14 cellular contexts compared by ENCODE assay signal in genomic region chr14:91112172-91112571, GRCh38. TPM values are rescaled to one million over a fixed set of nuclear protein-coding genes. Genes with fewer than 3 reads are reported as not detected.
DNase-seq lines count a peak whose midpoint lies in the region; ATAC-seq, FAIRE-seq and TF ChIP-seq lines count a peak whose summit lies in the region.
"Had no signal": no experiment of that assay in that cellular context is flagged by ENCODE, and none has a peak within 500 bp of the region (broad histone marks: within the 10 kb centered on the region; RNA-seq: fewer than 3 reads in every experiment).

No MANE protein-coding gene starts in this region.

- POLR2A ChIA-PET in HepG2 (lab: Yijun Ruan, JAX) = no interaction called here

- in situ Hi-C loops in HepG2 (cut with HindIII; ENCODE audit: extremely low pct_ligation_motif_present, low pct_unique_long_range_greater_than_20kb) = no loop called here

- no peaks in the 10 kb centered on the region for H3K27me3 Mint-ChIP-seq in CD4-positive, CD25-positive, alpha-beta regulatory T cell
- H3K27me3 Mint-ChIP-seq in GM23338 (ENCODE audit: insufficient read depth, low read depth, poor library complexity) (peaks cover 17% of the 10 kb centered on the region), T-helper 17 cell (no peaks in the 10 kb centered on the region), mesothelial cell of epicardium (ENCODE audit: low read depth) (no peaks in the 10 kb centered on the region)

- WGBS in HepG2 (ENCODE audit: low lambda C conversion rate) = 98% methylated on average over 6 of the region's 6 CpGs

- peaks cover 12% of the 10 kb centered on the region; the same call in 1 of the 2 replicates for H3K79me2 ChIP-seq in GM23338 (replicated peaks; ENCODE audit: insufficient read depth)
- peaks cover 30% of the 10 kb centered on the region for H3K79me2 ChIP-seq in Karpas-422 (ENCODE audit: low read length)
- H3K79me2 ChIP-seq in HepG2 (ENCODE audit: insufficient read depth, low read length) = peaks cover 14% of the 10 kb centered on the region

- no peak overlapping the region for H3K4me3 ChIP-seq in CD4-positive, CD25-positive, alpha-beta regulatory T cell (ENCODE audit: low read depth, low read length)
- no peak overlapping the region for H3K4me3 ChIP-seq in GM23338
- no peak overlapping the region for H3K4me3 ChIP-seq in Karpas-422 (ENCODE audit: low read length)
- no peak overlapping the region for H3K4me3 ChIP-seq in HepG2 (replicated peaks in 1 of 3; ENCODE audit: insufficient read depth in 1 of 3, low read depth in 2 of 3, low read length in 3 of 3)

- no peak for TF ChIP-seq CTCF in GM23338 (conservative IDR thresholded peaks at IDR 0.05; ENCODE audit: low read depth in 2 of 2)
- no peak for TF ChIP-seq CTCF in mesothelial cell of epicardium (IDR thresholded peaks at IDR 0.05; ENCODE audit: unreplicated experiment)
- no peak for TF ChIP-seq CTCF in HepG2 (CRISPR knock-in tag; IDR thresholded peaks at IDR 0.05)

- TF ChIP-seq POLR2A in HepG2 (IDR thresholded peaks at IDR 0.05; ENCODE audit: insufficient read depth in 1 of 2, low read depth in 2 of 2, low read length in 2 of 2) = no peak

- H3K9ac ChIP-seq in Karpas-422 (ENCODE audit: low read length) = no peak overlapping the region
- no peak overlapping the region for H3K9ac ChIP-seq in HepG2 (ENCODE audit: insufficient read depth, low read depth, low read length)

- H3K4me2 ChIP-seq in GM23338 (no peak overlapping the region), Karpas-422 (ENCODE audit: low read depth, low read length, poor library complexity, severe bottlenecking) (no peak overlapping the region), HepG2 (ENCODE audit: low read depth, low read length) (no peak overlapping the region)

- no peak for TF ChIP-seq RAD21 in HepG2 (CRISPR knock-in tag; IDR thresholded peaks at IDR 0.05)

- H2AFZ ChIP-seq in GM23338 (no peak overlapping the region), Karpas-422 (ENCODE audit: low read length) (no peak overlapping the region), HepG2 (ENCODE audit: low read length) (no peak overlapping the region)

- peaks cover 0 to 4% (median 0%) of the 10 kb centered on the region in 7 donors for H3K9me3 Mint-ChIP-seq in CD4-positive, CD25-positive, alpha-beta regulatory T cell
- H3K9me3 Mint-ChIP-seq in GM23338 = no peaks in the 10 kb centered on the region
- no peaks in the 10 kb centered on the region for H3K9me3 Mint-ChIP-seq in mesothelial cell of epicardium

- H4K20me1 ChIP-seq in GM23338 (replicated peaks; ENCODE audit: insufficient read depth) (no peaks in the 10 kb centered on the region), Karpas-422 (ENCODE audit: insufficient read depth, low read depth, low read length) (no peaks in the 10 kb centered on the region), HepG2 (ENCODE audit: insufficient read depth, low read length) (no peaks in the 10 kb centered on the region)

- peaks cover 73% of the 10 kb centered on the region for H3K4me1 ChIP-seq in CD4-positive, CD25-positive, alpha-beta regulatory T cell (ENCODE audit: control insufficient read depth, insufficient read depth, low read length, poor library complexity, severe bottlenecking)
- peaks cover 35% of the 10 kb centered on the region for H3K4me1 ChIP-seq in GM23338 (ENCODE audit: insufficient read depth)
- peaks cover 23% of the 10 kb centered on the region for H3K4me1 ChIP-seq in Karpas-422 (ENCODE audit: low read length)
- peaks cover 45% of the 10 kb centered on the region for H3K4me1 ChIP-seq in HepG2 (ENCODE audit: insufficient read depth, low read length)

- no peak for FAIRE-seq in HepG2 (lab: Jason Lieb, UNC)
- FAIRE-seq: H54, keratinocyte had no signal

- no peak overlapping the region for H3K27ac ChIP-seq in CD4-positive, CD25-positive, alpha-beta regulatory T cell (ENCODE audit: insufficient read depth, low read length, poor library complexity, severe bottlenecking)
- H3K27ac ChIP-seq in GM23338 (ENCODE audit: low read depth) (no peak overlapping the region), Karpas-422 (ENCODE audit: low read length) (no peak overlapping the region), HepG2 (ENCODE audit: extremely low read length, insufficient read depth, low read length) (no peak overlapping the region)
- H3K27ac ChIP-seq: brain microvascular endothelial cell had no signal

- 0 out of 2 replicates have a peak, but pooled peaks cover 5% of the 10 kb centered on the region for H3K9me2 ChIP-seq in GM23338 (ENCODE audit: insufficient read depth)
- no peaks in the 10 kb centered on the region for H3K9me2 ChIP-seq in Karpas-422 (replicated peaks; ENCODE audit: insufficient read depth, low read length)

- no peak for ATAC-seq in CD4-positive, CD25-positive, alpha-beta regulatory T cell (ENCODE audit: low read depth in 2 of 2)
- ATAC-seq in GM23338 (no peak), T-helper 17 cell (no peak), HepG2 (no peak)

- no peaks in the 10 kb centered on the region for H3K9me3 ChIP-seq in CD4-positive, CD25-positive, alpha-beta regulatory T cell (ENCODE audit: control insufficient read depth in 2 of 2, low read length in 2 of 2)
- H3K9me3 ChIP-seq in T-helper 17 cell (ENCODE audit: control insufficient read depth, low read length, poor library complexity, severe bottlenecking) (no peaks in the 10 kb centered on the region), Karpas-422 (ENCODE audit: low read length) (no peaks in the 10 kb centered on the region), HepG2 (ENCODE audit: low read length) (no peaks in the 10 kb centered on the region)

- BruUV-seq in HepG2 (replicated peaks; lab: Mats Ljungman, UMichigan) = no TSS peak

- intact Hi-C loops in HepG2 (cut with micrococcal nuclease; ENCODE audit: unreplicated experiment) = no loop called here

- H3K36me3 Mint-ChIP-seq in CD4-positive, CD25-positive, alpha-beta regulatory T cell = peaks cover 4% of the 10 kb centered on the region
- H3K36me3 Mint-ChIP-seq in GM23338 (ENCODE audit: low read depth) (peaks cover 10% of the 10 kb centered on the region), T-helper 17 cell (ENCODE audit: low read depth) (peaks cover 2% of the 10 kb centered on the region), mesothelial cell of epicardium (peaks cover 1% of the 10 kb centered on the region)

- H3K36me3 ChIP-seq in CD4-positive, CD25-positive, alpha-beta regulatory T cell (ENCODE audit: control insufficient read depth, insufficient read depth, low read length) = no peaks in the 10 kb centered on the region
- H3K36me3 ChIP-seq in GM23338 (ENCODE audit: insufficient read depth) (no peaks in the 10 kb centered on the region), Karpas-422 (ENCODE audit: insufficient read depth, low read length) (0 out of 2 replicates have a peak, but pooled peaks cover 7% of the 10 kb centered on the region), HepG2 (replicated peaks in 1 of 2; ENCODE audit: control insufficient read depth in 1 of 2, insufficient read depth in 2 of 2, low read length in 2 of 2) (no peaks in the 10 kb centered on the region)
- H3K36me3 ChIP-seq: brain microvascular endothelial cell had no signal

- H3K27me3 ChIP-seq in CD4-positive, CD25-positive, alpha-beta regulatory T cell (ENCODE audit: control insufficient read depth, insufficient read depth, low read length) = no peaks in the 10 kb centered on the region
- no peaks in the 10 kb centered on the region for H3K27me3 ChIP-seq in GM23338 (ENCODE audit: insufficient read depth)
- H3K27me3 ChIP-seq in Karpas-422 (ENCODE audit: low read length) = no peaks in the 10 kb centered on the region; the same call in 1 of the 2 replicates
- H3K27me3 ChIP-seq in HepG2 (ENCODE audit: control insufficient read depth in 1 of 2, insufficient read depth in 2 of 2, low read length in 2 of 2) = no peaks in the 10 kb centered on the region; a peak in 1 of 5 replicates
- H3K27me3 ChIP-seq: brain microvascular endothelial cell had no signal

- peaks cover 34 to 82% (median 51%) of the 10 kb centered on the region in 4 donors for H3K4me1 Mint-ChIP-seq in CD4-positive, CD25-positive, alpha-beta regulatory T cell
- H3K4me1 Mint-ChIP-seq in GM23338 (peaks cover 46% of the 10 kb centered on the region), T-helper 17 cell (peaks cover 53% of the 10 kb centered on the region), mesothelial cell of epicardium (peaks cover 48% of the 10 kb centered on the region)

- H3K27ac Mint-ChIP-seq in CD4-positive, CD25-positive, alpha-beta regulatory T cell = peak overlapping the region; percentile 86 to 88 (median 88)
- H3K27ac Mint-ChIP-seq in GM23338 (no peak overlapping the region), T-helper 17 cell (peak overlapping the region; percentile 98), mesothelial cell of epicardium (peak overlapping the region; percentile 41)

- H3F3A ChIP-seq in GM23338 (replicated peaks; ENCODE audit: low read depth) = peaks cover 7% of the 10 kb centered on the region

- CTCF ChIA-PET in HepG2 (lab: Yijun Ruan, JAX; ENCODE audit: low intra/inter-chr PET ratio, low total read pairs) = no interaction called here

- DNase-seq in CD4-positive, CD25-positive, alpha-beta regulatory T cell = no peak
- DNase-seq in GM23338 (ENCODE audit: low spot score) = no peak
- DNase-seq in T-helper 17 cell = no peak
- no peak for DNase-seq in mesothelial cell of epicardium (ENCODE audit: low spot score in 2 of 2, unreplicated experiment in 2 of 2)
- DNase-seq in Karpas-422 = no peak
- no peak for DNase-seq in GM19238 (ENCODE audit: insufficient read length, low spot score)
- DNase-seq in HepG2 (ENCODE audit: low spot score) = no peak
- no peak for DNase-seq in foreskin melanocyte
- DNase-seq: brain microvascular endothelial cell, GDM1, MM.1S, NCI-H226 had no signal

- TF ChIP-seq EP300 in HepG2 (IDR thresholded peaks at IDR 0.05; ENCODE audit: low read depth in 2 of 2, low read length in 2 of 2) (no peak), HepG2 (CRISPR knock-in tag; IDR thresholded peaks at IDR 0.05; ENCODE audit: borderline replicate concordance) (no peak)

- peak overlapping the region; percentile 43 to 74 (median 66) for H3K4me3 Mint-ChIP-seq in CD4-positive, CD25-positive, alpha-beta regulatory T cell
- H3K4me3 Mint-ChIP-seq in GM23338 = peak overlapping the region; percentile 17; the same call in 1 of the 3 replicates
- H3K4me3 Mint-ChIP-seq in T-helper 17 cell = no peak overlapping the region
- no peak overlapping the region for H3K4me3 Mint-ChIP-seq in mesothelial cell of epicardium

RNA-seq across cellular contexts. Expression of gene DGLUCY, which starts 1.7 kb away (rescaled TPM):
- 120 TPM for total RNA-seq in CD4-positive, CD25-positive, alpha-beta regulatory T cell
- 10 to 100 TPM; 45.2 to 62.7 (median 56.9) TPM for polyA plus RNA-seq in CD4-positive, CD25-positive, alpha-beta regulatory T cell
- total RNA-seq in GM23338 (2014; rRNA removed; shearing (Covaris generic)) = 26.2 and 31.6 TPM in 2 replicates
- polyA plus RNA-seq in GM23338 (2016; fragmentation: Nextera tagmentation; extraction: Ambion mirVana) = 14.0 and 14.6 TPM in 2 replicates
- 10 to 100 TPM; 81.7 to 86.0 TPM for total RNA-seq in T-helper 17 cell
- 59.2 to 64.1 TPM (median 62.8 TPM) in 3 replicates for total RNA-seq in mesothelial cell of epicardium
- total RNA-seq in Karpas-422 (2014; rRNA removed; shearing (Covaris generic); ENCODE audit: low replicate concordance) = 90.0 and 99.9 TPM in 2 replicates
- 16.6 and 36.3 TPM in 2 replicates for total RNA-seq in HepG2 (2016; rRNA removed; fragmentation: Illumina TruSeq; extraction: Trizol)
- total RNA-seq in HepG2 (2016; cell fraction: cytosol; rRNA removed; fragmentation: Illumina TruSeq; extraction: Trizol; ENCODE audit: low read depth) = 7.4 and 10.5 TPM in 2 replicates
- total RNA-seq in HepG2 (2016; cell fraction: insoluble cytoplasmic fraction; rRNA removed; fragmentation: Illumina TruSeq; extraction: Trizol) = 19.2 and 33.7 TPM in 2 replicates
- 13.9 and 17.2 TPM in 2 replicates for total RNA-seq in HepG2 (2016; cell fraction: membrane; rRNA removed; fragmentation: Illumina TruSeq; extraction: Trizol)
- total RNA-seq in HepG2 (2016; cell fraction: nucleus; rRNA removed; fragmentation: Illumina TruSeq; extraction: Trizol) = 41.0 and 53.4 TPM in 2 replicates
- 14.8 and 18.8 TPM in 2 replicates for polyA plus RNA-seq in HepG2 (2011; rRNA removed)
- 10.0 and 10.9 TPM in 2 replicates for polyA plus RNA-seq in HepG2 (2011; cell fraction: cytosol; rRNA removed)
- 69.0 and 79.9 TPM in 2 replicates for polyA plus RNA-seq in HepG2 (2011; cell fraction: nucleus; rRNA removed)
- polyA plus RNA-seq in HepG2 (2012) = 14.0 and 15.8 TPM in 2 replicates
- polyA plus RNA-seq in HepG2 (2016; cell fraction: cytosol; fragmentation: Illumina TruSeq; extraction: Trizol; ENCODE audit: low read depth) = 7.4 and 8.4 TPM in 2 replicates
- 12.6 and 15.7 TPM in 2 replicates for polyA plus RNA-seq in HepG2 (2016; cell fraction: insoluble cytoplasmic fraction; fragmentation: Illumina TruSeq; extraction: Trizol; ENCODE audit: low read depth)
- polyA plus RNA-seq in HepG2 (2016; cell fraction: membrane; fragmentation: Illumina TruSeq; extraction: Trizol; ENCODE audit: low read depth) = 11.4 and 11.6 TPM in 2 replicates
- polyA plus RNA-seq in HepG2 (2016; cell fraction: nucleus; fragmentation: Illumina TruSeq; extraction: Trizol; ENCODE audit: insufficient read depth, low read depth) = 45.5 and 47.0 TPM in 2 replicates
- polyA minus RNA-seq in HepG2 (2011; rRNA and poly(A)+ RNA removed; ENCODE audit: low replicate concordance) = 6.1 and 32.7 TPM in 2 replicates
- polyA minus RNA-seq in HepG2 (2011; cell fraction: cytosol; rRNA and poly(A)+ RNA removed) = 9.4 and 9.6 TPM in 2 replicates
- 44.3 and 59.9 TPM in 2 replicates for polyA minus RNA-seq in HepG2 (2011; cell fraction: nucleus; rRNA and poly(A)+ RNA removed)

RNA-seq across cellular contexts. Expression of gene RPS6KA5, which starts 51.7 kb away (rescaled TPM):
- 38.2 TPM for total RNA-seq in CD4-positive, CD25-positive, alpha-beta regulatory T cell
- 10 to 100 TPM; 20.9 to 29.1 (median 24.6) TPM for polyA plus RNA-seq in CD4-positive, CD25-positive, alpha-beta regulatory T cell
- total RNA-seq in GM23338 (2014; rRNA removed; shearing (Covaris generic)) = 2.0 and 2.1 TPM in 2 replicates
- polyA plus RNA-seq in GM23338 (2016; fragmentation: Nextera tagmentation; extraction: Ambion mirVana) (2.1 and 2.4 TPM in 2 replicates), HepG2 (2011; rRNA removed) (0.40 and 0.50 TPM in 2 replicates)
- total RNA-seq in T-helper 17 cell (10 to 100 TPM; 35.4 to 42.0 TPM), mesothelial cell of epicardium (11.0 to 12.8 TPM (median 11.8 TPM) in 3 replicates), HepG2 (2016; rRNA removed; fragmentation: Illumina TruSeq; extraction: Trizol) (0.58 and 0.65 TPM in 2 replicates)
- 5.5 and 7.8 TPM in 2 replicates for total RNA-seq in Karpas-422 (2014; rRNA removed; shearing (Covaris generic); ENCODE audit: low replicate concordance)
- 0.10 and 0.44 TPM in 2 replicates for total RNA-seq in HepG2 (2016; cell fraction: cytosol; rRNA removed; fragmentation: Illumina TruSeq; extraction: Trizol; ENCODE audit: low read depth)
- 0.59 and 0.67 TPM in 2 replicates for total RNA-seq in HepG2 (2016; cell fraction: insoluble cytoplasmic fraction; rRNA removed; fragmentation: Illumina TruSeq; extraction: Trizol)
- total RNA-seq in HepG2 (2016; cell fraction: membrane; rRNA removed; fragmentation: Illumina TruSeq; extraction: Trizol) = 0.21 and 0.25 TPM in 2 replicates
- total RNA-seq in HepG2 (2016; cell fraction: nucleus; rRNA removed; fragmentation: Illumina TruSeq; extraction: Trizol) = 0.81 and 0.84 TPM in 2 replicates
- 0.27 and 0.42 TPM in 2 replicates for polyA plus RNA-seq in HepG2 (2011; cell fraction: cytosol; rRNA removed)
- 0.43 and 0.88 TPM in 2 replicates for polyA plus RNA-seq in HepG2 (2011; cell fraction: nucleus; rRNA removed)
- polyA plus RNA-seq in HepG2 (2012) = 1.2 and 1.7 TPM in 2 replicates
- polyA plus RNA-seq in HepG2 (2016; cell fraction: cytosol; fragmentation: Illumina TruSeq; extraction: Trizol; ENCODE audit: low read depth) = under 0.01 and 0.05 TPM in 2 replicates
- polyA plus RNA-seq in HepG2 (2016; cell fraction: insoluble cytoplasmic fraction; fragmentation: Illumina TruSeq; extraction: Trizol; ENCODE audit: low read depth) = 0.30 and 0.43 TPM in 2 replicates
- polyA plus RNA-seq in HepG2 (2016; cell fraction: membrane; fragmentation: Illumina TruSeq; extraction: Trizol; ENCODE audit: low read depth) = 0.03 and 0.06 TPM in 2 replicates
- 0.30 and 0.45 TPM in 2 replicates for polyA plus RNA-seq in HepG2 (2016; cell fraction: nucleus; fragmentation: Illumina TruSeq; extraction: Trizol; ENCODE audit: insufficient read depth, low read depth)
- 0.44 and 8.9 TPM in 2 replicates for polyA minus RNA-seq in HepG2 (2011; rRNA and poly(A)+ RNA removed; ENCODE audit: low replicate concordance)
- polyA minus RNA-seq in HepG2 (2011; cell fraction: cytosol; rRNA and poly(A)+ RNA removed) = 0.44 and 1.2 TPM in 2 replicates
- polyA minus RNA-seq in HepG2 (2011; cell fraction: nucleus; rRNA and poly(A)+ RNA removed) = 3.4 and 3.7 TPM in 2 replicates

Comparison
In these comparisons a context has a peak if more than half of its experiments do, and no peak if none do; other contexts are left out.
1. H3K4me3 Mint-ChIP-seq: peak in CD4-positive, CD25-positive, alpha-beta regulatory T cell (4 of 4) and GM23338 (single experiment); none in T-helper 17 cell (single experiment) and mesothelial cell of epicardium (single experiment).